In genomic region chr7:65251851-65252620, GRCh38 we compare ENCODE assay signal across 8 cellular contexts.
DNase-seq lines count a peak whose midpoint lies in the region; ATAC-seq and TF ChIP-seq lines count a peak whose summit lies in the region.

No MANE protein-coding gene starts in this region.

- POLR2A ChIA-PET in PC-3 (lab: Charles Lee; ENCODE audit: unreplicated experiment), result no interaction called here
- POLR2A ChIA-PET in activated naive CD8-positive, alpha-beta T cell treated with anti-CD3 and anti-CD28 coated beads, Interleukin-2, amount 10 ng/mL, durations not matched to agents 7 days and 5 days (lab: Charles Lee), result no interaction called here

- 0 to 1% (median 1%) methylated on average over 46 to 64 of the region's 64 CpGs for WGBS in ovary, 3 donors

- peak overlapping the region; percentile 30 for H3K9ac ChIP-seq in PC-3 (ENCODE audit: low read length)

- no peaks in the 10 kb centered on the region for H3K36me3 ChIP-seq in PC-3 (ENCODE audit: low read depth, low read length)
- no peaks in the 10 kb centered on the region for H3K36me3 ChIP-seq in left ventricle myocardium inferior
- H3K36me3 ChIP-seq in ovary, result no peaks in the 10 kb centered on the region

- H3K27ac Mint-ChIP-seq in activated naive CD8-positive, alpha-beta T cell treated with anti-CD3 and anti-CD28 coated beads, Interleukin-2, amount 10 ng/mL, durations not matched to agents 7 days and 5 days, result peak overlapping the region; percentile 34

- no peak for TF ChIP-seq POLR2A in ovary (IDR thresholded peaks at IDR 0.05)

- H3K27ac ChIP-seq in PC-3 (ENCODE audit: low read length) (no peak overlapping the region), left ventricle myocardium inferior (replicated peaks) (peak overlapping the region; percentile 13), ovary (no peak overlapping the region)

- H2AFZ ChIP-seq in PC-3 (ENCODE audit: low read length), result peak overlapping the region; percentile 90

- TF ChIP-seq CTCF in PC-3 (conservative IDR thresholded peaks at IDR 0.05; ENCODE audit: low read depth, low read length) (no peak), left ventricle myocardium inferior (IDR thresholded peaks at IDR 0.05; ENCODE audit: borderline replicate concordance) (no peak), ovary (IDR thresholded peaks at IDR 0.05) (no peak)

- CTCF ChIA-PET in PC-3 (lab: Charles Lee), result no interaction called here

- no peak for TF ChIP-seq EP300 in ovary (IDR thresholded peaks at IDR 0.05)

- peak overlapping the region; percentile 85 for H3K4me3 ChIP-seq in PC-3 (ENCODE audit: low read length)
- H3K4me3 ChIP-seq in left ventricle myocardium inferior, result peak overlapping the region; percentile 84
- peak overlapping the region; percentile 31 for H3K4me3 ChIP-seq in ovary

- H3K4me2 ChIP-seq in PC-3 (ENCODE audit: low read length), result peak overlapping the region; percentile 94

- no peaks in the 10 kb centered on the region for H3K36me3 Mint-ChIP-seq in activated naive CD8-positive, alpha-beta T cell treated with anti-CD3 and anti-CD28 coated beads, Interleukin-2, amount 10 ng/mL, durations not matched to agents 7 days and 5 days

- no peaks in the 10 kb centered on the region for H3K9me3 Mint-ChIP-seq in activated naive CD8-positive, alpha-beta T cell treated with anti-CD3 and anti-CD28 coated beads, Interleukin-2, amount 10 ng/mL, durations not matched to agents 7 days and 5 days

- no peaks in the 10 kb centered on the region for H3K9me3 ChIP-seq in PC-3 (ENCODE audit: low read length)
- no peaks in the 10 kb centered on the region for H3K9me3 ChIP-seq in left ventricle myocardium inferior (replicated peaks)
- no peaks in the 10 kb centered on the region for H3K9me3 ChIP-seq in ovary

- H3K27me3 ChIP-seq in PC-3 (ENCODE audit: low read length), result no peaks in the 10 kb centered on the region
- H3K27me3 ChIP-seq in left ventricle myocardium inferior (ENCODE audit: low read depth), result peaks cover 5% of the 10 kb centered on the region
- no peaks in the 10 kb centered on the region for H3K27me3 ChIP-seq in ovary

- peak; percentile 54 for ATAC-seq in GM18870 (IDR thresholded peaks at IDR 0.05; ENCODE audit: unreplicated experiment)
- ATAC-seq in PC-3, result peak; percentile 84
- peak; percentile 76 for ATAC-seq in activated naive CD8-positive, alpha-beta T cell treated with anti-CD3 and anti-CD28 coated beads, Interleukin-2, amount 10 ng/mL, durations not matched to agents 7 days and 5 days (ENCODE audit: low read depth)

- no peaks in the 10 kb centered on the region for H3K79me2 ChIP-seq in PC-3 (ENCODE audit: low read length)

- peaks cover 34% of the 10 kb centered on the region for H3K27me3 Mint-ChIP-seq in activated naive CD8-positive, alpha-beta T cell treated with anti-CD3 and anti-CD28 coated beads, Interleukin-2, amount 10 ng/mL, durations not matched to agents 7 days and 5 days

- intact Hi-C loops in PC-3 (cut with micrococcal nuclease), result no loop called here
- intact Hi-C loops in left ventricle myocardium inferior (cut with micrococcal nuclease), result no loop called here
- intact Hi-C loops in ovary (cut with DNase I), result no loop called here

- peak; percentile 55 for DNase-seq in AG08396 (ENCODE audit: low spot score)
- peak; percentile 55 for DNase-seq in HK-2 (ENCODE audit: unreplicated experiment)
- DNase-seq in PC-3, result peak; percentile 60
- DNase-seq in activated naive CD8-positive, alpha-beta T cell treated with anti-CD3 and anti-CD28 coated beads, Interleukin-2, amount 10 ng/mL, durations not matched to agents 7 days and 5 days, result peak; percentile 53
- DNase-seq in left ventricle myocardium inferior, result peak; percentile 35
- DNase-seq in ovary, result peak in 4 of 5 donors; percentile 36 to 63 (median 44)
- DNase-seq in GOT3 (lab: John Stamatoyannopoulos, UW), result no peak

- BruUV-seq in PC-3 (replicated peaks; lab: Mats Ljungman, UMichigan), result no TSS peak

- H3K4me1 ChIP-seq in PC-3 (ENCODE audit: insufficient read depth, low read length) (no peaks in the 10 kb centered on the region), left ventricle myocardium inferior (peaks cover 12% of the 10 kb centered on the region), ovary (ENCODE audit: insufficient read depth) (no peaks in the 10 kb centered on the region)

- peak overlapping the region; percentile 84 for H3K4me3 Mint-ChIP-seq in activated naive CD8-positive, alpha-beta T cell treated with anti-CD3 and anti-CD28 coated beads, Interleukin-2, amount 10 ng/mL, durations not matched to agents 7 days and 5 days

- no peaks in the 10 kb centered on the region for H4K20me1 ChIP-seq in PC-3 (ENCODE audit: low read length)

- no peaks in the 10 kb centered on the region for H3K9me2 ChIP-seq in PC-3 (replicated peaks; ENCODE audit: low read length)

- H3F3A ChIP-seq in PC-3 (ENCODE audit: low read length, unreplicated experiment), result no peaks in the 10 kb centered on the region

- peaks cover 4% of the 10 kb centered on the region for H3K4me1 Mint-ChIP-seq in activated naive CD8-positive, alpha-beta T cell treated with anti-CD3 and anti-CD28 coated beads, Interleukin-2, amount 10 ng/mL, durations not matched to agents 7 days and 5 days

Comparison
In these comparisons a context has a peak if more than half of its experiments do, and no peak if none do; other contexts are left out.
1. H3K4me3 ChIP-seq: peak in every context shown above with its lines; median percentile 85 in PC-3; 84 in left ventricle myocardium inferior; 31 in ovary.